21 cellular contexts compared by ENCODE assay signal in the genomic region with DNA sequence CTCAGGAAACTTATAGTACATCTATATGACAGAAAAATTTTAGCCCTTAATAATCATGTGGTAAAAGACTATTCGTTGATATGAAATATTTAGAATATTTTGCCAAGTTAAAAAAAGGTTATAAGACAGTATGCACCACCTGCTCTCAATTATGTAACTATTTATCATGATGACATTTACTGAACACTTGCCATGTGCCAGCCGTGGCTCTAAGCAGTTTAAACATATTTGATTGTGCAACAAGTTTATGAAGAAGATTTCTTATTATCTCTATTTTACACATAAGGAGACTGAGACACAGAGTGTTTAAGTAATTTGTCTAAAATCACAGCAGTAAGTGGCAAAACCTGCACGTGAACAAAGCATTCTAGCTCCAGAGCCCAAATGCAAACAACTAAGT.
DNase-seq lines count a peak whose midpoint lies in the region; ATAC-seq and TF ChIP-seq lines count a peak whose summit lies in the region.
"Had no signal": no experiment of that assay in that cellular context is flagged by ENCODE, and none has a peak within 500 bp of the region (broad histone marks: within the 10 kb centered on the region; RNA-seq: fewer than 3 reads in every experiment).

No MANE protein-coding gene starts in this region.

- H3K4me3 ChIP-seq in body of pancreas (no peak overlapping the region), psoas muscle (no peak overlapping the region)

- H3K27me3 ChIP-seq in body of pancreas (no peaks in the 10 kb centered on the region), psoas muscle (ENCODE audit: insufficient read depth in 3 of 3, low read length in 2 of 3) (no peaks in the 10 kb centered on the region)

- WGBS in body of pancreas, 2 donors: 12 to 16% methylated on average over 3 of the region's 3 CpGs
- WGBS in psoas muscle, 3 donors: 6 to 23% (median 12%) methylated on average over 3 of the region's 3 CpGs

- H3K36me3 ChIP-seq in body of pancreas (replicated peaks in 1 of 2; ENCODE audit: insufficient read depth in 1 of 2, low read depth in 2 of 2) (no peaks in the 10 kb centered on the region), psoas muscle (ENCODE audit: insufficient read depth in 1 of 2, low read depth in 1 of 2) (no peaks in the 10 kb centered on the region)

- peak; percentile 13 for DNase-seq in NCI-H146 (lab: John Stamatoyannopoulos, UW)
- DNase-seq in NCI-H146 treated with DMSO at 0.1 percent for 48 hours (lab: John Stamatoyannopoulos, UW; ENCODE audit: unreplicated experiment): no peak
- peak; percentile 17 for DNase-seq in NCI-H1694 (lab: John Stamatoyannopoulos, UW)
- DNase-seq in body of pancreas: no peak
- DNase-seq in psoas muscle: no peak
- DNase-seq in erythroblast (lab: John Stamatoyannopoulos, UW): no peak
- no peak for DNase-seq in islet precursor cell
- DNase-seq: activated CD4-positive, alpha-beta T cell treated with anti-CD3 and anti-CD28 coated beads, Interleukin-2, amount 10 ng/mL, durations not matched to agents 7 days and 5 days; activated naive CD4-positive, alpha-beta T cell treated with anti-CD3 and anti-CD28 coated beads, Interleukin-2, amount 50 U/mL, for 16 hours; CD4-positive, alpha-beta T cell; cortex of kidney; DMS79 treated with DMSO at 0.1 percent for 48 hours; midbrain; NCI-H2029; NCI-H526 treated with DMSO at 0.1 percent for 48 hours; stimulated activated CD4-positive, alpha-beta T cell treated with anti-CD3 and anti-CD28 coated beads, Interleukin-15, amount 100 ng/mL, for 24 hours; stimulated activated naive CD4-positive, alpha-beta T cell treated with Interleukin-2 at 50 U/mL for 16 hours; SW 1271; trophoblast cell had no signal

- peak overlapping the region in 3 of 4 donors; percentile 55 to 72 (median 67) for H3K27ac ChIP-seq in body of pancreas
- H3K27ac ChIP-seq in psoas muscle: peak overlapping the region; percentile 75

- ATAC-seq in body of pancreas: no peak
- peak; percentile 48 to 63 (median 58) for ATAC-seq in psoas muscle
- ATAC-seq in GM21717 (IDR thresholded peaks at IDR 0.05; ENCODE audit: unreplicated experiment): no peak
- ATAC-seq: Panc1 had no signal

- TF ChIP-seq POLR2A in body of pancreas (IDR thresholded peaks at IDR 0.05) (no peak), erythroblast (IDR thresholded peaks at IDR 0.05; ENCODE audit: low read length) (no peak)

- intact Hi-C loops in body of pancreas (cut with DNase I) (no loop called here), psoas muscle (cut with DNase I) (loop anchor here in 1 of 2 donors (5.0 to 10.0 kb wide), 2 partner anchors 201 to 312 kb away; a partner anchor contains a TSS)

- TF ChIP-seq CTCF in body of pancreas (IDR thresholded peaks at IDR 0.05) (no peak), psoas muscle (IDR thresholded peaks at IDR 0.05) (no peak)

- H3K9me3 ChIP-seq in body of pancreas: no peaks in the 10 kb centered on the region
- no peaks in the 10 kb centered on the region for H3K9me3 ChIP-seq in psoas muscle

- peaks cover 40% of the 10 kb centered on the region for H3K4me1 ChIP-seq in body of pancreas
- peaks cover 28% of the 10 kb centered on the region for H3K4me1 ChIP-seq in psoas muscle

Comparison
In these comparisons a context has a peak if more than half of its experiments do, and no peak if none do; other contexts are left out.
1. DNase-seq: peak in NCI-H146 (single experiment) and NCI-H1694 (single experiment); none in NCI-H146 treated with DMSO at 0.1 percent for 48 hours (single experiment), body of pancreas (0 of 4), psoas muscle (0 of 2), erythroblast (0 of 2) and islet precursor cell (single experiment).
2. ATAC-seq: peak in psoas muscle (4 of 4); none in body of pancreas (single experiment) and GM21717 (single experiment).